Comparison of ENCODE assay signal across 8 cellular contexts in genomic region chr14:105021656-105022275, GRCh38. TPM values are rescaled to one million over a fixed set of nuclear protein-coding genes. Genes with fewer than 3 reads are reported as not detected.
DNase-seq lines count a peak whose midpoint lies in the region; ATAC-seq and TF ChIP-seq lines count a peak whose summit lies in the region.

No MANE protein-coding gene starts in this region.

- peak overlapping the region; percentile 99 for H3K9ac ChIP-seq in SK-N-MC (ENCODE audit: insufficient read length)
- peak overlapping the region; percentile 74 to 93 for H3K9ac ChIP-seq in colonic mucosa (ENCODE audit: low read depth in 2 of 2, low read length in 2 of 2)

- DNase-seq in ELR (ENCODE audit: low read depth) (peak; percentile 70), SK-N-MC (ENCODE audit: low read depth, low spot score) (no peak), colonic mucosa (peak; percentile 66), lower lobe of right lung (peak; percentile 63)
- peak; percentile 71 for DNase-seq in Jurkat, Clone E6-1 (ENCODE audit: low read depth, low spot score)
- DNase-seq in stimulated activated CD8-positive, alpha-beta memory T cell treated with anti-CD3 and anti-CD28 coated beads, Interleukin-4, amount 100 ng/mL, for 48 hours, result peak; percentile 63

- H3K36me3 ChIP-seq in SK-N-MC (ENCODE audit: insufficient read depth, low read length) (peaks cover 24% of the 10 kb centered on the region), colonic mucosa (no peaks in the 10 kb centered on the region), lower lobe of right lung (no peaks in the 10 kb centered on the region)

- TF ChIP-seq CTCF in colonic mucosa (IDR thresholded peaks at IDR 0.05) (no peak), lower lobe of right lung (IDR thresholded peaks at IDR 0.05) (no peak)

- H3K27ac ChIP-seq in SK-N-MC, result peak overlapping the region; percentile 81
- peak overlapping the region; percentile 63 for H3K27ac ChIP-seq in colonic mucosa
- H3K27ac ChIP-seq in lower lobe of right lung, result peak overlapping the region; percentile 80

- H3K4me1 ChIP-seq in colonic mucosa (peaks cover 21% of the 10 kb centered on the region), lower lobe of right lung (peaks cover 22% of the 10 kb centered on the region)

- peak overlapping the region; percentile 89 for H3K4me3 ChIP-seq in Jurkat, Clone E6-1 (ENCODE audit: low read length)
- H3K4me3 ChIP-seq in SK-N-MC (peak overlapping the region; percentile 95), colonic mucosa (peak overlapping the region; percentile 55), lower lobe of right lung (peak overlapping the region; percentile 69)

- H3K27me3 ChIP-seq in colonic mucosa, result no peaks in the 10 kb centered on the region
- no peaks in the 10 kb centered on the region for H3K27me3 ChIP-seq in lower lobe of right lung (ENCODE audit: low read depth)

- intact Hi-C loops in colonic mucosa (cut with DNase I) (no loop called here), lower lobe of right lung (cut with DNase I) (no loop called here)

- H3K9me3 ChIP-seq in SK-N-MC (ENCODE audit: low read depth, low read length) (no peaks in the 10 kb centered on the region; the same call in 1 of the 2 replicates), colonic mucosa (no peaks in the 10 kb centered on the region), lower lobe of right lung (no peaks in the 10 kb centered on the region)

- peak in 1 of 2 donors; percentile 2 for ATAC-seq in lower lobe of right lung
- ATAC-seq in HG02870 (IDR thresholded peaks at IDR 0.05; ENCODE audit: unreplicated experiment), result no peak
- no peak for ATAC-seq in HG02678 (IDR thresholded peaks at IDR 0.05; ENCODE audit: unreplicated experiment)

RNA-seq across cellular contexts. Expression of gene CDCA4, which starts 0.9 kb away (rescaled TPM):
- polyA plus RNA-seq in Jurkat, Clone E6-1 (2012; ENCODE audit: insufficient read depth, insufficient read length), result 54.4 TPM
- total RNA-seq in colonic mucosa (10 to 100 TPM in 1 of 2 donors, 1 to 10 TPM in 1; 8.3 to 16.3 TPM), lower lobe of right lung (6.9 TPM)

RNA-seq across cellular contexts. Expression of gene CLBA1, which starts 36.2 kb away (rescaled TPM):
- 4.8 TPM for polyA plus RNA-seq in Jurkat, Clone E6-1 (2012; ENCODE audit: insufficient read depth, insufficient read length)
- 1 to 10 TPM; 3.8 TPM for total RNA-seq in colonic mucosa
- 10.5 TPM for total RNA-seq in lower lobe of right lung

RNA-seq across cellular contexts. Expression of gene GPR132, which starts 43.5 kb away (rescaled TPM):
- 0.90 TPM for polyA plus RNA-seq in Jurkat, Clone E6-1 (2012; ENCODE audit: insufficient read depth, insufficient read length)
- total RNA-seq in colonic mucosa (1 to 10 TPM; 1.0 TPM), lower lobe of right lung (7.2 TPM)

RNA-seq across cellular contexts. Expression of gene AHNAK2, which starts 43.6 kb away (rescaled TPM):
- not detected for polyA plus RNA-seq in Jurkat, Clone E6-1 (2012; ENCODE audit: insufficient read depth, insufficient read length)
- total RNA-seq in colonic mucosa (10 to 100 TPM in 1 of 2 donors, 1 to 10 TPM in 1; 5.1 to 21.5 TPM), lower lobe of right lung (10.8 TPM)
